In the genomic region with DNA sequence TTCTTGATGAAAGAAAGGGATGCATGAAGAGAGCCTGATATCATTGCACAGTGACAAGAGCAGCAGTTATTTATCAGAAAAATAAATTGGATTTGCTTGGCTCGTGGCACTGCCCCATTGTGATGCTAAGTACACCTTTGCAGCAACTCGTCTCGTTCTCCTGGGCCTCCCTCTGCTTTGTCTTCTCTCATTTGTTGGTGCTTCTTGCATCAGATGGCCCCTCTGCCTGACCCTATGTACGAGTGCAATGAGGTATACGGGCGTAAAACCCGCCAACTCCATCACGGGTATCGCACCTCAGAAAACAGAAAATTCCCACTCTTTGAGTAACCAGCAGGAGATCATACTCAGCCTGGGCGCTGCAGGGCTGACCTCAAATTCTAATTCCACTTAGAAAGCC, we compare ENCODE assay signal across 23 cellular contexts.
"Had no signal": no experiment of that assay in that cellular context is flagged by ENCODE, and none has a peak within 500 bp of the region (broad histone marks: within the 10 kb centered on the region; RNA-seq: fewer than 3 reads in every experiment).

No MANE protein-coding gene starts in this region.

- DNase-seq: dermis blood vessel endothelial cell; effector memory CD4-positive, alpha-beta T cell; foreskin melanocyte; glutamatergic neuron; heart right ventricle; hippocampal formation; left ventricle myocardium superior; lower lobe of right lung; natural killer cell; pancreas; stimulated activated CD4-positive, alpha-beta T cell treated with anti-CD3 and anti-CD28 coated beads, Interleukin-2, amount 100 ng/mL, for 24 hours; stimulated activated CD4-positive, alpha-beta T cell treated with anti-CD3 and anti-CD28 coated beads, Interleukin-4, amount 100 ng/mL, for 24 hours; stimulated activated naive CD8-positive, alpha-beta T cell treated with anti-CD3 and anti-CD28 coated beads, Interleukin-15, Interleukin-2, amounts not matched to agents 100 U/mL and 50 U/mL, for 24 hours; substantia nigra; upper lobe of right lung had no signal

- H3K27me3 ChIP-seq: esophagus muscularis mucosa, neutrophil, pancreas, tibial nerve, upper lobe of right lung, vagina had no signal

- H3K4me3 ChIP-seq: coronary artery, esophagus muscularis mucosa, heart right ventricle, lower lobe of right lung, pancreas, thoracic aorta, tibial nerve, upper lobe of right lung, vagina had no signal

- H3K4me1 ChIP-seq: esophagus muscularis mucosa, heart right ventricle, lower lobe of right lung, tibial nerve, upper lobe of right lung, vagina had no signal

- H3K27ac ChIP-seq: coronary artery, esophagus muscularis mucosa, heart right ventricle, lower lobe of right lung, neutrophil, pancreas, thoracic aorta, tibial nerve, upper lobe of right lung, vagina had no signal

- H3K9me3 ChIP-seq: esophagus muscularis mucosa, heart right ventricle, lower lobe of right lung, neutrophil, pancreas, thoracic aorta, tibial nerve, upper lobe of right lung, vagina had no signal

- H3K36me3 ChIP-seq: esophagus muscularis mucosa, heart right ventricle, lower lobe of right lung, neutrophil, pancreas, thoracic aorta, tibial nerve, upper lobe of right lung, vagina had no signal

- FAIRE-seq: endothelial cell of umbilical vein, keratinocyte, pancreas had no signal
